In the genomic region with DNA sequence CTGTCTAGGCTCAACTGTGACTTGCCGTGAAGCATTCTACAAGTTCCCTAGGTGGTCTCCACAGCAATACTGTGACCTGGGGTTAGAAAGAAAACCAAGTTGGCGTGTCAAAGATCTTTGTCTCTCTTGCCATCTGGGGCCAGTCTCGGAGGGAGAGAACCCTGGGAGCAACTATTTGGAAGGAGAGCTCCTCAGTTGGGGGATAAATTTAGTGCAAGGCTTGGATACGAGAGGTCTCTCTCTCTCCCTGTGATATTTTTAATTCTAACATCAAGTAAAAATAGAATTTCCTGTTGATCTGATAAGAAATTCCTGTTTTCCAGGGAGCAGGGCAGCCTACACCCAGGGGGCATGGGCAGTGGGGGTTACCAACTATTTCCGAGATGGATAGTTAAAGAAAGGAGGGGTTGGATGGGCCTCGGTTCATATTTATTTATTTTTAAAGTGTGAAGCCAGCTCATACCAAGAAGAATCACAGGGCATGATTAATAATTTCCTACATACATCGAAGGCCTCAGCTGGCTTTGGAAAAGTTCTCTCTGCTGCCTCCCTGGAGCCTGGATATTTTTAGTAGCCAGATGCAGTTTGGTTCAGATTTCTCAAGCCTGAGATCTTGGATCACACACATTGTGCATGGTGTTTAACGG, we compare ENCODE assay signal across 1 cellular context.
TF ChIP-seq lines count a peak whose summit lies in the region.

No MANE protein-coding gene starts in this region.

TF ChIP-seq in IMR-90, 13 proteins besides CTCF, POLR2A, EP300 and RAD21 (continued from another document):
- TF ChIP-seq, protein P1, sequence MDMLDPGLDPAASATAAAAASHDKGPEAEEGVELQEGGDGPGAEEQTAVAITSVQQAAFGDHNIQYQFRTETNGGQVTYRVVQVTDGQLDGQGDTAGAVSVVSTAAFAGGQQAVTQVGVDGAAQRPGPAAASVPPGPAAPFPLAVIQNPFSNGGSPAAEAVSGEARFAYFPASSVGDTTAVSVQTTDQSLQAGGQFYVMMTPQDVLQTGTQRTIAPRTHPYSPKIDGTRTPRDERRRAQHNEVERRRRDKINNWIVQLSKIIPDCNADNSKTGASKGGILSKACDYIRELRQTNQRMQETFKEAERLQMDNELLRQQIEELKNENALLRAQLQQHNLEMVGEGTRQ (IDR thresholded peaks at IDR 0.05; ENCODE audit: low read depth, low read length), result no peak
- no peak for TF ChIP-seq MAFK (IDR thresholded peaks at IDR 0.05; ENCODE audit: low read depth, low read length)
